Comparison of ENCODE assay signal across 14 cellular contexts in the genomic region with DNA sequence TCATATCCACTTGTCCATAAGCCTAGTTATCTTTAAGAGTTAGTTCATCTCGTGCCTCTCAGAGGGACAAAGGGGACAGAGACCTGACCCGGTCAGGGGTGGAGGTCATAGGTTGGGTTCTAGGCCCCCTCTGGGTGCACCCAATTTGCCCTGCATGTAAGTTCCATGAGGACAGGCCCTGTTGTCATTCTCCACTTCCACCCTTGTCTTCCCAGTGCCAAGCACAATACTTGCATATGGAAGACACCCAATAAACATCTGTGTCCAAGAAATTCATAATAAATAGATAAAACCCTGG. TPM values are rescaled to one million over a fixed set of nuclear protein-coding genes. Genes with fewer than 3 reads are reported as not detected.
A peak's percentile ranks its signal among the peaks of the same experiment; 100 is the strongest.
DNase-seq lines count a peak whose midpoint lies in the region; ATAC-seq and TF ChIP-seq lines count a peak whose summit lies in the region.
"Had no signal": no experiment of that assay in that cellular context is flagged by ENCODE, and none has a peak within 500 bp of the region (broad histone marks: within the 10 kb centered on the region; RNA-seq: fewer than 3 reads in every experiment).

No MANE protein-coding gene starts in this region.

- no peaks in the 10 kb centered on the region for H3K9me3 ChIP-seq in GM23248 (ENCODE audit: low read depth)
- no peaks in the 10 kb centered on the region for H3K9me3 ChIP-seq in gastroesophageal sphincter

- H3K27ac ChIP-seq in ACC112 (ENCODE audit: low read depth, low read length) = no peak overlapping the region
- no peak overlapping the region for H3K27ac ChIP-seq in GM23338 (ENCODE audit: low read depth)
- H3K27ac ChIP-seq in GM23248 = no peak overlapping the region
- H3K27ac ChIP-seq in gastroesophageal sphincter = no peak overlapping the region

- in situ Hi-C loops in GM23248 (cut with MboI) = no loop called here

- H3K4me1 Mint-ChIP-seq in GM23338 (peaks cover 21% of the 10 kb centered on the region), memory B cell (peaks cover 28% of the 10 kb centered on the region)
- peaks cover 39% of the 10 kb centered on the region for H3K4me1 Mint-ChIP-seq in activated T-helper 1 cell treated with anti-CD3 and anti-CD28 coated beads, Interleukin-12 subunit alpha, Interleukin-12 subunit beta, Interleukin-2, Interleukin-4 antibody, amounts not matched to agents 30 ng/mL and 10 ng/mL and 1 ng/mL, durations not matched to agents 14 hours and 24 hours and 36 hours (ENCODE audit: low read depth)

- H3K4me1 ChIP-seq in ACC112 (ENCODE audit: control insufficient read depth, insufficient read depth, low read length, unreplicated experiment) (peaks cover 15% of the 10 kb centered on the region), GM23338 (ENCODE audit: insufficient read depth) (peaks cover 21% of the 10 kb centered on the region), GM23248 (ENCODE audit: insufficient read depth) (peaks cover 14% of the 10 kb centered on the region; the same call in 1 of the 2 replicates), gastroesophageal sphincter (peaks cover 0 to 56% (median 12%) of the 10 kb centered on the region in 3 donors)

- H3F3A ChIP-seq in GM23338 (replicated peaks; ENCODE audit: low read depth) = peaks cover 18% of the 10 kb centered on the region; the same call in 1 of the 2 replicates
- H3F3A ChIP-seq in GM23248 (ENCODE audit: insufficient read depth) = 0 out of 2 replicates have a peak, but pooled peaks cover 10% of the 10 kb centered on the region

- no peak for DNase-seq in GM23338 (ENCODE audit: low spot score)
- DNase-seq in activated T-helper 1 cell treated with anti-CD3 and anti-CD28 coated beads, Interleukin-12 subunit alpha, Interleukin-12 subunit beta, Interleukin-2, Interleukin-4 antibody, amounts not matched to agents 30 ng/mL and 10 ng/mL and 1 ng/mL, durations not matched to agents 14 hours and 24 hours and 36 hours (ENCODE audit: low spot score) = no peak
- DNase-seq in memory B cell (ENCODE audit: low spot score in 2 of 2) = no peak
- no peak for DNase-seq in GM23248
- DNase-seq in left lobe of liver (ENCODE audit: low spot score) = no peak
- DNase-seq: activated gamma-delta T cell; DMS153; effector memory CD4-positive, alpha-beta T cell; hypothalamus; NCI-H524 treated with DMSO at 0.1 percent for 48 hours had no signal

- TF ChIP-seq EP300 in gastroesophageal sphincter (IDR thresholded peaks at IDR 0.05) = no peak

- H3K9me3 Mint-ChIP-seq in GM23338 (peaks cover 2% of the 10 kb centered on the region; the same call in 1 of the 3 replicates), memory B cell (no peaks in the 10 kb centered on the region)
- no peaks in the 10 kb centered on the region for H3K9me3 Mint-ChIP-seq in activated T-helper 1 cell treated with anti-CD3 and anti-CD28 coated beads, Interleukin-12 subunit alpha, Interleukin-12 subunit beta, Interleukin-2, Interleukin-4 antibody, amounts not matched to agents 30 ng/mL and 10 ng/mL and 1 ng/mL, durations not matched to agents 14 hours and 24 hours and 36 hours

- WGBS in GM23248 (ENCODE audit: low coverage in 1 of 2, low lambda C conversion rate in 2 of 2, missing lambda C conversion rate in 2 of 2), 2 experiments = 96 to 98% methylated on average over 2 of the region's 2 CpGs
- WGBS in gastroesophageal sphincter (ENCODE audit: low coverage in 1 of 2), 2 donors = 83% methylated on average over 1 to 2 of the region's 2 CpGs

- H3K4me3 Mint-ChIP-seq in GM23338 (peak overlapping the region; percentile 94), memory B cell (peak overlapping the region; percentile 92)
- peak overlapping the region; percentile 95 for H3K4me3 Mint-ChIP-seq in activated T-helper 1 cell treated with anti-CD3 and anti-CD28 coated beads, Interleukin-12 subunit alpha, Interleukin-12 subunit beta, Interleukin-2, Interleukin-4 antibody, amounts not matched to agents 30 ng/mL and 10 ng/mL and 1 ng/mL, durations not matched to agents 14 hours and 24 hours and 36 hours

- no peaks in the 10 kb centered on the region for H3K36me3 ChIP-seq in ACC112 (ENCODE audit: insufficient read depth, low read length)
- no peaks in the 10 kb centered on the region; the same call in 1 of the 2 replicates for H3K36me3 ChIP-seq in GM23338 (ENCODE audit: insufficient read depth)
- H3K36me3 ChIP-seq in GM23248 (ENCODE audit: low read depth) = no peaks in the 10 kb centered on the region
- peaks cover 0 to 14% of the 10 kb centered on the region in 2 donors for H3K36me3 ChIP-seq in gastroesophageal sphincter

- H3K36me3 Mint-ChIP-seq in GM23338 (ENCODE audit: low read depth) = no peaks in the 10 kb centered on the region; the same call in 2 of the 3 replicates
- peaks cover 5% of the 10 kb centered on the region for H3K36me3 Mint-ChIP-seq in activated T-helper 1 cell treated with anti-CD3 and anti-CD28 coated beads, Interleukin-12 subunit alpha, Interleukin-12 subunit beta, Interleukin-2, Interleukin-4 antibody, amounts not matched to agents 30 ng/mL and 10 ng/mL and 1 ng/mL, durations not matched to agents 14 hours and 24 hours and 36 hours (ENCODE audit: low read depth)
- H3K36me3 Mint-ChIP-seq in memory B cell = no peaks in the 10 kb centered on the region

- TF ChIP-seq CTCF in GM23338 (conservative IDR thresholded peaks at IDR 0.05; ENCODE audit: low read depth in 2 of 2) (no peak), gastroesophageal sphincter (IDR thresholded peaks at IDR 0.05) (no peak)

- ATAC-seq in GM23338 (no peak), memory B cell (ENCODE audit: low read depth) (no peak), HG03457 (IDR thresholded peaks at IDR 0.05; ENCODE audit: unreplicated experiment) (no peak), gastroesophageal sphincter (no peak), left lobe of liver (no peak)

- H3K27me3 ChIP-seq in ACC112 (ENCODE audit: insufficient read depth, low read length) (peaks cover 27% of the 10 kb centered on the region), GM23338 (ENCODE audit: insufficient read depth) (peaks cover 30% of the 10 kb centered on the region), GM23248 (replicated peaks; ENCODE audit: insufficient read depth) (peaks cover 11% of the 10 kb centered on the region), gastroesophageal sphincter (peaks cover 43% of the 10 kb centered on the region)

- H4K20me1 ChIP-seq in GM23338 (replicated peaks; ENCODE audit: insufficient read depth) = no peaks in the 10 kb centered on the region; the same call in 1 of the 2 replicates
- H4K20me1 ChIP-seq in GM23248 (ENCODE audit: insufficient read depth) = no peaks in the 10 kb centered on the region

- H3K4me3 ChIP-seq in ACC112 (ENCODE audit: low read depth, low read length) (peak overlapping the region; percentile 76), GM23338 (peak overlapping the region; percentile 94), GM23248 (no peak overlapping the region), gastroesophageal sphincter (no peak overlapping the region)

- H3K9me2 ChIP-seq in GM23338 (ENCODE audit: insufficient read depth) (no peaks in the 10 kb centered on the region), GM23248 (ENCODE audit: insufficient read depth) (no peaks in the 10 kb centered on the region)

- no peak for TF ChIP-seq POLR2A in gastroesophageal sphincter (IDR thresholded peaks at IDR 0.05)

- intact Hi-C loops in activated T-helper 1 cell treated with anti-CD3 and anti-CD28 coated beads, Interleukin-12 subunit alpha, Interleukin-12 subunit beta, Interleukin-2, Interleukin-4 antibody, amounts not matched to agents 30 ng/mL and 10 ng/mL and 1 ng/mL, durations not matched to agents 14 hours and 24 hours and 36 hours (cut with micrococcal nuclease) = no loop called here

- peak overlapping the region; percentile 83; the same call in 1 of the 2 replicates for H3K4me2 ChIP-seq in GM23338
- H3K4me2 ChIP-seq in GM23248 (ENCODE audit: unreplicated experiment) = no peak overlapping the region

- H3K27me3 Mint-ChIP-seq in GM23338 (ENCODE audit: insufficient read depth, low read depth, poor library complexity) (peaks cover 35% of the 10 kb centered on the region), memory B cell (peaks cover 14% of the 10 kb centered on the region)
- H3K27me3 Mint-ChIP-seq in activated T-helper 1 cell treated with anti-CD3 and anti-CD28 coated beads, Interleukin-12 subunit alpha, Interleukin-12 subunit beta, Interleukin-2, Interleukin-4 antibody, amounts not matched to agents 30 ng/mL and 10 ng/mL and 1 ng/mL, durations not matched to agents 14 hours and 24 hours and 36 hours (ENCODE audit: insufficient read depth) = peaks cover 28% of the 10 kb centered on the region

- no peak overlapping the region for H3K27ac Mint-ChIP-seq in GM23338
- no peak overlapping the region for H3K27ac Mint-ChIP-seq in activated T-helper 1 cell treated with anti-CD3 and anti-CD28 coated beads, Interleukin-12 subunit alpha, Interleukin-12 subunit beta, Interleukin-2, Interleukin-4 antibody, amounts not matched to agents 30 ng/mL and 10 ng/mL and 1 ng/mL, durations not matched to agents 14 hours and 24 hours and 36 hours
- peak overlapping the region; percentile 41 for H3K27ac Mint-ChIP-seq in memory B cell

- no peak overlapping the region for H2AFZ ChIP-seq in ACC112 (ENCODE audit: low read length, unreplicated experiment)
- H2AFZ ChIP-seq in GM23338 = no peak overlapping the region; the same call in 1 of the 2 replicates
- H2AFZ ChIP-seq in GM23248 = no peak overlapping the region

- peaks cover 21% of the 10 kb centered on the region for H3K79me2 ChIP-seq in ACC112 (ENCODE audit: control insufficient read depth, insufficient read depth, low read length, unreplicated experiment)
- H3K79me2 ChIP-seq in GM23338 (replicated peaks; ENCODE audit: insufficient read depth) = peaks cover 9% of the 10 kb centered on the region
- peaks cover 34% of the 10 kb centered on the region for H3K79me2 ChIP-seq in GM23248 (ENCODE audit: insufficient read depth)

- no peak overlapping the region for H3K9ac ChIP-seq in GM23248

RNA-seq across cellular contexts. Expression of a gene that starts 1.3 kb away (rescaled TPM):
- 75.0 and 87.0 TPM in 2 replicates for total RNA-seq in GM23338 (2014; rRNA removed; shearing (Covaris generic))
- 71.5 and 75.6 TPM in 2 replicates for polyA plus RNA-seq in GM23338 (2016; fragmentation: Nextera tagmentation; extraction: Ambion mirVana)
- total RNA-seq in activated T-helper 1 cell treated with anti-CD3 and anti-CD28 coated beads, Interleukin-12 subunit alpha, Interleukin-12 subunit beta, Interleukin-2, Interleukin-4 antibody, amounts not matched to agents 30 ng/mL and 10 ng/mL and 1 ng/mL, durations not matched to agents 14 hours and 24 hours and 36 hours = 125 and 127 TPM in 2 replicates
- 193 and 222 TPM in 2 replicates for total RNA-seq in GM23248 (2014; rRNA removed; shearing (Covaris generic))
- 259 and 284 TPM in 2 replicates for polyA plus RNA-seq in GM23248 (2016; fragmentation: Nextera tagmentation; extraction: Ambion mirVana)
- total RNA-seq in gastroesophageal sphincter = 10 to 100 TPM; 39.4 to 79.3 (median 64.5) TPM
- total RNA-seq in left lobe of liver = 120 TPM

RNA-seq across cellular contexts. Expression of a gene that starts 1.4 kb away (rescaled TPM):
- total RNA-seq in GM23338 (2014; rRNA removed; shearing (Covaris generic)) = 4.4 and 5.0 TPM in 2 replicates
- polyA plus RNA-seq in GM23338 (2016; fragmentation: Nextera tagmentation; extraction: Ambion mirVana) (1.0 and 1.2 TPM in 2 replicates), GM23248 (2016; fragmentation: Nextera tagmentation; extraction: Ambion mirVana) (0.19 and 0.33 TPM in 2 replicates)
- total RNA-seq in activated T-helper 1 cell treated with anti-CD3 and anti-CD28 coated beads, Interleukin-12 subunit alpha, Interleukin-12 subunit beta, Interleukin-2, Interleukin-4 antibody, amounts not matched to agents 30 ng/mL and 10 ng/mL and 1 ng/mL, durations not matched to agents 14 hours and 24 hours and 36 hours = not detected in 2 replicates
- 0.54 TPM in 1 of 2 replicates, not detected in the other for total RNA-seq in GM23248 (2014; rRNA removed; shearing (Covaris generic))
- total RNA-seq in gastroesophageal sphincter (under 1 TPM in 1 of 4 donors, not detected in 3; 0.66 TPM), left lobe of liver (0.10 TPM)
- total RNA-seq: T-helper 2 cell treated with Interferon-gamma antibody and Interleukin-4, amounts not matched to agents 100 ng/mL and 5 ng/mL, for 36 hours had no signal

RNA-seq across cellular contexts. Expression of a gene that starts 12.3 kb away (rescaled TPM):
- total RNA-seq in GM23338 (2014; rRNA removed; shearing (Covaris generic)) = 9.2 and 10.8 TPM in 2 replicates
- polyA plus RNA-seq in GM23338 (2016; fragmentation: Nextera tagmentation; extraction: Ambion mirVana) (4.3 and 7.9 TPM in 2 replicates), GM23248 (2016; fragmentation: Nextera tagmentation; extraction: Ambion mirVana) (0.39 and 0.50 TPM in 2 replicates)
- 1.7 and 1.8 TPM in 2 replicates for total RNA-seq in activated T-helper 1 cell treated with anti-CD3 and anti-CD28 coated beads, Interleukin-12 subunit alpha, Interleukin-12 subunit beta, Interleukin-2, Interleukin-4 antibody, amounts not matched to agents 30 ng/mL and 10 ng/mL and 1 ng/mL, durations not matched to agents 14 hours and 24 hours and 36 hours
- 1.4 TPM in 1 of 2 replicates, not detected in the other for total RNA-seq in GM23248 (2014; rRNA removed; shearing (Covaris generic))
- total RNA-seq in gastroesophageal sphincter (1 to 10 TPM in 1 of 4 donors, not detected in 3; 1.1 TPM), left lobe of liver (0.13 TPM)

RNA-seq across cellular contexts. Expression of a gene that starts 21.8 kb away (rescaled TPM):
- total RNA-seq in GM23338 (2014; rRNA removed; shearing (Covaris generic)) = 92.7 and 99.6 TPM in 2 replicates
- polyA plus RNA-seq in GM23338 (2016; fragmentation: Nextera tagmentation; extraction: Ambion mirVana) (30.3 and 30.5 TPM in 2 replicates), GM23248 (2016; fragmentation: Nextera tagmentation; extraction: Ambion mirVana) (86.7 and 92.1 TPM in 2 replicates)
- total RNA-seq in activated T-helper 1 cell treated with anti-CD3 and anti-CD28 coated beads, Interleukin-12 subunit alpha, Interleukin-12 subunit beta, Interleukin-2, Interleukin-4 antibody, amounts not matched to agents 30 ng/mL and 10 ng/mL and 1 ng/mL, durations not matched to agents 14 hours and 24 hours and 36 hours = 123 and 124 TPM in 2 replicates
- 146 and 151 TPM in 2 replicates for total RNA-seq in GM23248 (2014; rRNA removed; shearing (Covaris generic))
- total RNA-seq in gastroesophageal sphincter (100 to 1,000 TPM in 3 of 4 donors, 10 to 100 TPM in 1; 99.3 to 162 (median 115) TPM), left lobe of liver (58.0 TPM)

RNA-seq across cellular contexts. Expression of a gene that starts 26.6 kb away (rescaled TPM):
- 2.0 and 3.8 TPM in 2 replicates for total RNA-seq in GM23338 (2014; rRNA removed; shearing (Covaris generic))
- polyA plus RNA-seq in GM23338 (2016; fragmentation: Nextera tagmentation; extraction: Ambion mirVana) (2.4 and 2.7 TPM in 2 replicates), GM23248 (2016; fragmentation: Nextera tagmentation; extraction: Ambion mirVana) (616 and 629 TPM in 2 replicates)
- 0.10 TPM in 1 of 2 replicates, not detected in the other for total RNA-seq in activated T-helper 1 cell treated with anti-CD3 and anti-CD28 coated beads, Interleukin-12 subunit alpha, Interleukin-12 subunit beta, Interleukin-2, Interleukin-4 antibody, amounts not matched to agents 30 ng/mL and 10 ng/mL and 1 ng/mL, durations not matched to agents 14 hours and 24 hours and 36 hours
- total RNA-seq in GM23248 (2014; rRNA removed; shearing (Covaris generic)) = 212 and 230 TPM in 2 replicates
- total RNA-seq in gastroesophageal sphincter (10 to 100 TPM; 23.1 to 68.2 (median 27.0) TPM), left lobe of liver (0.91 TPM)

Comparison
In these comparisons a context has a peak if more than half of its experiments do, and no peak if none do; other contexts are left out.
1. H3K4me3 ChIP-seq: peak in ACC112 (single experiment) and GM23338 (single experiment); none in GM23248 (single experiment) and gastroesophageal sphincter (0 of 2).
2. Peak in every context shown above with its lines, with median percentiles within 50 percentile points of each other: H3K4me3 Mint-ChIP-seq.